Comparison of ENCODE assay signal across 9 cellular contexts in the genomic region with DNA sequence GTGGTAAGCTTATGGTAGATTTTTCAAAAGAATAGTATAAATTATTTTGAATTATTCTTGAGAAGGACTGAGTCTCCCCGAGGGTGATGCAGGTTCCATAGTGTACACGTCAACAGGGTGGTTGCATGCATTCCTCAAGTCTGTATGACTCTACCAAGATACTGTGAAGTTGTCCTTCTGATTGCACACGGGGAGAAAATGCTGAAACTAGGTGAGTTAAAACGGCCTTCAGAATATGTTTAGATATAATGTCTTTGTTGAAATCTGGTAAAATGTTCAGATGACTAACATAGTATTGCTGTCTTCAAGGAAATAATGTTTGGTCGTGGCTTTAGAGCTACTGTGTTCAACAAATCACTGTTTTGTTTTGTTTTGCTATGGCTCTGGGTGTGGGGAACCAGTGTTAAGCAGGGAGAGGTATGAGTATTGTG. TPM values are rescaled to one million over a fixed set of nuclear protein-coding genes. Genes with fewer than 3 reads are reported as not detected.
A peak's percentile ranks its signal among the peaks of the same experiment; 100 is the strongest.
DNase-seq lines count a peak whose midpoint lies in the region; ATAC-seq, FAIRE-seq and TF ChIP-seq lines count a peak whose summit lies in the region.
"Had no signal": no experiment of that assay in that cellular context is flagged by ENCODE, and none has a peak within 500 bp of the region (broad histone marks: within the 10 kb centered on the region; RNA-seq: fewer than 3 reads in every experiment).

No MANE protein-coding gene starts in this region.

- H3K79me2 ChIP-seq in smooth muscle cell (ENCODE audit: low read depth): peaks cover 60% of the 10 kb centered on the region
- no peaks in the 10 kb centered on the region for H3K79me2 ChIP-seq in neural progenitor cell (ENCODE audit: low read depth)

- intact Hi-C loops in activated CD4-positive, alpha-beta memory T cell treated with anti-CD3 and anti-CD28 coated beads for 36 hours (cut with micrococcal nuclease): loop anchor here (1.0 kb wide), 3 partner anchors 8 to 64 kb away; no protein-coding TSS in a partner anchor
- intact Hi-C loops in right lobe of liver (cut with DNase I): loop anchor here in 1 of 2 donors (10.0 kb wide), 1 partner anchor 219 kb away; no protein-coding TSS in a partner anchor

- peak overlapping the region; percentile 96 for H3K27ac Mint-ChIP-seq in activated CD4-positive, alpha-beta memory T cell treated with anti-CD3 and anti-CD28 coated beads for 36 hours
- no peak overlapping the region for H3K27ac Mint-ChIP-seq in neural progenitor cell

- H3F3A ChIP-seq in smooth muscle cell (ENCODE audit: low read depth) (peaks cover 22% of the 10 kb centered on the region), neural progenitor cell (ENCODE audit: low read depth) (no peaks in the 10 kb centered on the region)

- H3K4me2 ChIP-seq in smooth muscle cell (peak overlapping the region; percentile 76), neural progenitor cell (no peak overlapping the region)

- POLR2A ChIA-PET in activated CD4-positive, alpha-beta memory T cell treated with anti-CD3 and anti-CD28 coated beads for 36 hours (lab: Charles Lee): interaction anchor here (0.9 to 21.3 kb wide), 8 partner anchors 11 to 63 kb away, joined by 3 to 504 read pairs (median 4); a partner anchor contains a TSS

- no peak for TF ChIP-seq POLR2A in H54 (IDR thresholded peaks at IDR 0.05; ENCODE audit: low read depth, low read length)
- no peak for TF ChIP-seq POLR2A in right lobe of liver (IDR thresholded peaks at IDR 0.05)

- H2AFZ ChIP-seq in smooth muscle cell (ENCODE audit: low read depth): no peak overlapping the region
- no peak overlapping the region for H2AFZ ChIP-seq in neural progenitor cell (replicated peaks)

- peak overlapping the region; percentile 97 for H3K27ac ChIP-seq in smooth muscle cell (ENCODE audit: low read depth)
- H3K27ac ChIP-seq in right lobe of liver: no peak overlapping the region
- no peak overlapping the region for H3K27ac ChIP-seq in neural progenitor cell

- peak; percentile 60 for DNase-seq in activated CD4-positive, alpha-beta memory T cell treated with anti-CD3 and anti-CD28 coated beads for 36 hours
- DNase-seq in smooth muscle cell (lab: John Stamatoyannopoulos, UW; ENCODE audit: unreplicated experiment) (no peak), H54 (ENCODE audit: insufficient read length, low spot score) (no peak), right lobe of liver (no peak), neural progenitor cell (ENCODE audit: low spot score) (no peak), D721Med (ENCODE audit: insufficient read length, low spot score) (no peak)
- DNase-seq: T-helper 9 cell had no signal

- H4K20me1 ChIP-seq in smooth muscle cell (ENCODE audit: low read depth) (peaks cover 5% of the 10 kb centered on the region), neural progenitor cell (ENCODE audit: low read depth) (peaks cover 3% of the 10 kb centered on the region)

- H3K4me1 ChIP-seq in smooth muscle cell (ENCODE audit: low read depth): peaks cover 15% of the 10 kb centered on the region
- H3K4me1 ChIP-seq in right lobe of liver: no peaks in the 10 kb centered on the region
- peaks cover 12% of the 10 kb centered on the region for H3K4me1 ChIP-seq in neural progenitor cell

- no peaks in the 10 kb centered on the region for H3K9me3 Mint-ChIP-seq in activated CD4-positive, alpha-beta memory T cell treated with anti-CD3 and anti-CD28 coated beads for 36 hours
- H3K9me3 Mint-ChIP-seq in neural progenitor cell: no peaks in the 10 kb centered on the region

- peaks cover 95% of the 10 kb centered on the region for H3K4me1 Mint-ChIP-seq in activated CD4-positive, alpha-beta memory T cell treated with anti-CD3 and anti-CD28 coated beads for 36 hours (ENCODE audit: low read depth)
- H3K4me1 Mint-ChIP-seq in neural progenitor cell: peaks cover 12% of the 10 kb centered on the region

- H3K36me3 ChIP-seq in smooth muscle cell (ENCODE audit: low read depth) (no peaks in the 10 kb centered on the region), right lobe of liver (no peaks in the 10 kb centered on the region), neural progenitor cell (no peaks in the 10 kb centered on the region)

- peak overlapping the region; percentile 7 for H3K4me3 ChIP-seq in smooth muscle cell
- no peak overlapping the region for H3K4me3 ChIP-seq in right lobe of liver
- H3K4me3 ChIP-seq in neural progenitor cell: no peak overlapping the region

- H3K27me3 ChIP-seq in smooth muscle cell (ENCODE audit: low read depth) (no peaks in the 10 kb centered on the region), right lobe of liver (no peaks in the 10 kb centered on the region), neural progenitor cell (no peaks in the 10 kb centered on the region)

- CTCF ChIA-PET in activated CD4-positive, alpha-beta memory T cell treated with anti-CD3 and anti-CD28 coated beads for 36 hours (lab: Charles Lee): interaction anchor here (1.0 to 7.0 kb wide), 5 partner anchors 18 to 78 kb away, joined by 3 to 45 read pairs (median 7); a partner anchor contains a TSS

- H3K4me3 Mint-ChIP-seq in activated CD4-positive, alpha-beta memory T cell treated with anti-CD3 and anti-CD28 coated beads for 36 hours: peak overlapping the region; percentile 71
- no peak overlapping the region for H3K4me3 Mint-ChIP-seq in neural progenitor cell

- FAIRE-seq in H54 (lab: Jason Lieb, UNC) (no peak), D721Med (lab: Jason Lieb, UNC) (no peak)

- H3K9ac ChIP-seq in smooth muscle cell (ENCODE audit: low read depth) (peak overlapping the region; percentile 64), neural progenitor cell (no peak overlapping the region)

- H3K9me3 ChIP-seq in smooth muscle cell (replicated peaks; ENCODE audit: low read depth) (no peaks in the 10 kb centered on the region), right lobe of liver (no peaks in the 10 kb centered on the region), neural progenitor cell (ENCODE audit: low read depth) (no peaks in the 10 kb centered on the region)

- peak; percentile 26 for ATAC-seq in GM19023 (IDR thresholded peaks at IDR 0.05; ENCODE audit: unreplicated experiment)
- ATAC-seq in HG02885 (IDR thresholded peaks at IDR 0.05; ENCODE audit: poor library complexity, unreplicated experiment): peak; percentile 33
- ATAC-seq in right lobe of liver: no peak

- 30% methylated on average over 5 of the region's 5 CpGs for WGBS in smooth muscle cell (ENCODE audit: low lambda C conversion rate)
- WGBS in right lobe of liver (ENCODE audit: insufficient coverage, low coverage, low lambda C conversion rate, missing lambda C conversion rate): 61% methylated on average over 5 of the region's 5 CpGs

- no peaks in the 10 kb centered on the region for H3K27me3 Mint-ChIP-seq in activated CD4-positive, alpha-beta memory T cell treated with anti-CD3 and anti-CD28 coated beads for 36 hours
- no peaks in the 10 kb centered on the region for H3K27me3 Mint-ChIP-seq in neural progenitor cell (ENCODE audit: insufficient read depth, low read depth)

- H3K36me3 Mint-ChIP-seq in activated CD4-positive, alpha-beta memory T cell treated with anti-CD3 and anti-CD28 coated beads for 36 hours: peaks cover 6% of the 10 kb centered on the region
- H3K36me3 Mint-ChIP-seq in neural progenitor cell: peaks cover 2% of the 10 kb centered on the region

- TF ChIP-seq CTCF in smooth muscle cell (IDR thresholded peaks at IDR 0.05; ENCODE audit: borderline replicate concordance, insufficient read depth, poor library complexity, severe bottlenecking) (no peak), right lobe of liver (IDR thresholded peaks at IDR 0.05) (no peak), neural progenitor cell (IDR thresholded peaks at IDR 0.05) (no peak), D721Med (IDR thresholded peaks at IDR 0.05; ENCODE audit: insufficient read depth, missing control alignments) (no peak)

RNA-seq across cellular contexts. Expression of a gene that starts 22.4 kb away (rescaled TPM):
- total RNA-seq in activated CD4-positive, alpha-beta memory T cell treated with anti-CD3 and anti-CD28 coated beads for 36 hours: 100 to 1,000 TPM; 153 to 159 TPM
- 81.2 and 85.1 TPM in 2 replicates for total RNA-seq in smooth muscle cell
- 15.7 and 34.2 TPM in 2 replicates for polyA plus RNA-seq in smooth muscle cell
- 10 to 100 TPM in 2 of 6 experiments, 1 to 10 TPM in 4; 2.2 to 26.7 (median 5.4) TPM for total RNA-seq in right lobe of liver
- 35.6 and 40.6 TPM in 2 replicates for total RNA-seq in neural progenitor cell (ENCODE audit: low replicate concordance)

Comparison
In these comparisons a context has a peak if more than half of its experiments do, and no peak if none do; other contexts are left out.
1. ATAC-seq: peak in GM19023 (single experiment) and HG02885 (single experiment); none in right lobe of liver (0 of 4).